ENCODE assay signal across 16 cellular contexts in genomic region chr12:82554529-82554928, GRCh38.
A peak's percentile ranks its signal among the peaks of the same experiment; 100 is the strongest.
DNase-seq lines count a peak whose midpoint lies in the region; ATAC-seq and TF ChIP-seq lines count a peak whose summit lies in the region.
"Had no signal": no experiment of that assay in that cellular context is flagged by ENCODE, and none has a peak within 500 bp of the region (broad histone marks: within the 10 kb centered on the region; RNA-seq: fewer than 3 reads in every experiment).

No MANE protein-coding gene starts in this region.

- no peak overlapping the region for H3K4me3 ChIP-seq in mesodermal cell (ENCODE audit: extremely low read depth, insufficient read depth, low read length, poor library complexity, severe bottlenecking)
- H3K4me3 ChIP-seq: gastrocnemius medialis, vagina had no signal

- H3K9me3 Mint-ChIP-seq in stimulated activated effector memory CD8-positive, alpha-beta T cell treated with anti-CD3 and anti-CD28 coated beads, Interleukin-12 subunit alpha, Interleukin-12 subunit beta, amount 100 ng/mL, for 72 hours = peaks cover 16% of the 10 kb centered on the region
- H3K9me3 Mint-ChIP-seq in HFFc6 = peaks cover 14% of the 10 kb centered on the region

- peak; percentile 86 for ATAC-seq in GM18907 (IDR thresholded peaks at IDR 0.05; ENCODE audit: unreplicated experiment)
- ATAC-seq in HG02642 (IDR thresholded peaks at IDR 0.05; ENCODE audit: poor library complexity, unreplicated experiment) = peak; percentile 56
- peak; percentile 76 for ATAC-seq in HG03571 (IDR thresholded peaks at IDR 0.05; ENCODE audit: unreplicated experiment)
- ATAC-seq in stimulated activated effector memory CD8-positive, alpha-beta T cell treated with anti-CD3 and anti-CD28 coated beads, Interleukin-12 subunit alpha, Interleukin-12 subunit beta, amount 100 ng/mL, for 72 hours = no peak
- ATAC-seq: gastrocnemius medialis, sciatic nerve had no signal

- no peaks in the 10 kb centered on the region for H3K27me3 Mint-ChIP-seq in HFFc6 (ENCODE audit: insufficient read depth)

- intact Hi-C loops in cardiac septum (cut with DNase I) = no loop called here

- no peaks in the 10 kb centered on the region for H3K36me3 Mint-ChIP-seq in stimulated activated effector memory CD8-positive, alpha-beta T cell treated with anti-CD3 and anti-CD28 coated beads, Interleukin-12 subunit alpha, Interleukin-12 subunit beta, amount 100 ng/mL, for 72 hours
- H3K36me3 Mint-ChIP-seq in HFFc6 (ENCODE audit: low read depth) = no peaks in the 10 kb centered on the region

- H3K36me3 ChIP-seq in mesodermal cell (ENCODE audit: control insufficient read depth, insufficient read depth, low read length) = no peaks in the 10 kb centered on the region
- H3K36me3 ChIP-seq: gastrocnemius medialis, vagina had no signal

- no peak for DNase-seq in activated naive CD4-positive, alpha-beta T cell (lab: John Stamatoyannopoulos, UW)
- DNase-seq in cardiac septum (ENCODE audit: low spot score) (no peak), HFFc6 (no peak)
- no peak for DNase-seq in stimulated activated effector memory CD8-positive, alpha-beta T cell treated with anti-CD3 and anti-CD28 coated beads, Interleukin-12 subunit alpha, Interleukin-12 subunit beta, amount 100 ng/mL, for 72 hours (ENCODE audit: low spot score in 2 of 2)
- DNase-seq: activated CD4-positive, alpha-beta T cell treated with anti-CD3 and anti-CD28 coated beads for 48 hours; cortex of kidney; gastrocnemius medialis; mesendoderm; NCI-H1694 treated with DMSO at 0.1 percent for 48 hours; SIG-M5 had no signal

- peaks cover 3% of the 10 kb centered on the region for H3K9me3 ChIP-seq in mesodermal cell (ENCODE audit: control insufficient read depth, low read length)
- H3K9me3 ChIP-seq: gastrocnemius medialis, vagina had no signal

- no peak overlapping the region for H3K27ac Mint-ChIP-seq in stimulated activated effector memory CD8-positive, alpha-beta T cell treated with anti-CD3 and anti-CD28 coated beads, Interleukin-12 subunit alpha, Interleukin-12 subunit beta, amount 100 ng/mL, for 72 hours
- H3K27ac Mint-ChIP-seq in HFFc6 = no peak overlapping the region

- WGBS in mesodermal cell (ENCODE audit: insufficient coverage in 2 of 2), 2 experiments = 83 to 85% methylated on average over 1 to 2 of the region's 2 CpGs

- no peak for TF ChIP-seq CTCF in HFFc6 (IDR thresholded peaks at IDR 0.05)

- H3K27ac ChIP-seq in mesodermal cell (ENCODE audit: low read depth, low read length, severe bottlenecking) = peak overlapping the region; percentile 3
- H3K27ac ChIP-seq: gastrocnemius medialis, vagina had no signal

- no peak overlapping the region for H3K4me3 Mint-ChIP-seq in stimulated activated effector memory CD8-positive, alpha-beta T cell treated with anti-CD3 and anti-CD28 coated beads, Interleukin-12 subunit alpha, Interleukin-12 subunit beta, amount 100 ng/mL, for 72 hours
- no peak overlapping the region for H3K4me3 Mint-ChIP-seq in HFFc6

- peaks cover 7% of the 10 kb centered on the region for H3K4me1 ChIP-seq in mesodermal cell (ENCODE audit: control insufficient read depth, insufficient read depth, low read length, poor library complexity, severe bottlenecking)
- H3K4me1 ChIP-seq: gastrocnemius medialis, vagina had no signal

- H3K4me1 Mint-ChIP-seq in stimulated activated effector memory CD8-positive, alpha-beta T cell treated with anti-CD3 and anti-CD28 coated beads, Interleukin-12 subunit alpha, Interleukin-12 subunit beta, amount 100 ng/mL, for 72 hours = no peaks in the 10 kb centered on the region
- no peaks in the 10 kb centered on the region for H3K4me1 Mint-ChIP-seq in HFFc6 (ENCODE audit: low read depth)
